Comparison of ENCODE assay signal across 2 cellular contexts in the genomic region with DNA sequence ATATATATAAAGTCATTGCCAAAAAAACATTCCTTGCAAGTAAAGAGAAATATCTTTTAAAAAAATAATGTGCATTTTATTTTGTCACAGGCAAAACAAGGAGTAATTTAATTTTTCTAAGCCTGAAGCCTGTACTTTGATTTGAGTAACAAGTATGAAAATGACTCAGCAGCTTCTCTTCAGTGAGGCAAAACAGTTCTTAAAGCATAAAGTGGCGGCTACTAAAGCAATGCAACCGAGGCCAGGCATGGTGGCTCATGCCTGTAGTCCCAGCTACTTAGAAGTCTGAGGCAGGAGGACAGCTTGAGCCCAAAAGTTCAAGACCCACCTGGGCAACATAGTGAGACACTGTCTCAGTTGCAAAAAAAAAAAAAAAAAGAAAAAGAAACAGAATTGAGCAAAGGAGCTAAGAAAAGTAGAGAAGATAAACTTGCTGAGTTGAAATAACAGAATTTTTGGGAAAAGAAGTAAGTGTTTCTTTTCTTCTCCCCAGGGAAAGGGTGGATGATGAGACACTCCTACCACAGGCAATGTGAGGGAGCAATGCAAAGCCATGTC.
TF ChIP-seq lines count a peak whose summit lies in the region.

No MANE protein-coding gene starts in this region.

TF ChIP-seq in A549, 52 proteins besides CTCF, POLR2A, EP300 and RAD21:
- peak; percentile 21 for TF ChIP-seq MAFK (IDR thresholded peaks at IDR 0.05; ENCODE audit: partially characterized antibody)
- TF ChIP-seq, protein P1, sequence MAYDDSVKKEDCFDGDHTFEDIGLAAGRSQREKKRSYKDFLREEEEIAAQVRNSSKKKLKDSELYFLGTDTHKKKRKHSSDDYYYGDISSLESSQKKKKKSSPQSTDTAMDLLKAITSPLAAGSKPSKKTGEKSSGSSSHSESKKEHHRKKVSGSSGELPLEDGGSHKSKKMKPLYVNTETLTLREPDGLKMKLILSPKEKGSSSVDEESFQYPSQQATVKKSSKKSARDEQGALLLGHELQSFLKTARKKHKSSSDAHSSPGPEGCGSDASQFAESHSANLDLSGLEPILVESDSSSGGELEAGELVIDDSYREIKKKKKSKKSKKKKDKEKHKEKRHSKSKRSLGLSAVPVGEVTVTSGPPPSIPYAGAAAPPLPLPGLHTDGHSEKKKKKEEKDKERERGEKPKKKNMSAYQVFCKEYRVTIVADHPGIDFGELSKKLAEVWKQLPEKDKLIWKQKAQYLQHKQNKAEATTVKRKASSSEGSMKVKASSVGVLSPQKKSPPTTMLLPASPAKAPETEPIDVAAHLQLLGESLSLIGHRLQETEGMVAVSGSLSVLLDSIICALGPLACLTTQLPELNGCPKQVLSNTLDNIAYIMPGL (CRISPR knock-in tag; IDR thresholded peaks at IDR 0.05; ENCODE audit: borderline replicate concordance): no peak
TF ChIP-seq in A549: peak in this region for 1.

TF ChIP-seq in GM12878, 131 proteins besides CTCF, POLR2A, EP300 and RAD21 (continues in another document):
- TF ChIP-seq CHD1 (IDR thresholded peaks at IDR 0.05; ENCODE audit: low read depth, low read length): no peak
- TF ChIP-seq IRF4 (IDR thresholded peaks at IDR 0.05; ENCODE audit: low read depth, low read length): peak; percentile 89
- no peak for TF ChIP-seq POLR2AphosphoS2 (IDR thresholded peaks at IDR 0.05; ENCODE audit: low read depth, low read length)
- no peak for TF ChIP-seq BHLHE40 (IDR thresholded peaks at IDR 0.05; ENCODE audit: borderline replicate concordance in 1 of 2, low read depth in 2 of 2, low read length in 1 of 2)
- TF ChIP-seq PML (IDR thresholded peaks at IDR 0.05; ENCODE audit: low read length): no peak
- TF ChIP-seq, protein P2, sequence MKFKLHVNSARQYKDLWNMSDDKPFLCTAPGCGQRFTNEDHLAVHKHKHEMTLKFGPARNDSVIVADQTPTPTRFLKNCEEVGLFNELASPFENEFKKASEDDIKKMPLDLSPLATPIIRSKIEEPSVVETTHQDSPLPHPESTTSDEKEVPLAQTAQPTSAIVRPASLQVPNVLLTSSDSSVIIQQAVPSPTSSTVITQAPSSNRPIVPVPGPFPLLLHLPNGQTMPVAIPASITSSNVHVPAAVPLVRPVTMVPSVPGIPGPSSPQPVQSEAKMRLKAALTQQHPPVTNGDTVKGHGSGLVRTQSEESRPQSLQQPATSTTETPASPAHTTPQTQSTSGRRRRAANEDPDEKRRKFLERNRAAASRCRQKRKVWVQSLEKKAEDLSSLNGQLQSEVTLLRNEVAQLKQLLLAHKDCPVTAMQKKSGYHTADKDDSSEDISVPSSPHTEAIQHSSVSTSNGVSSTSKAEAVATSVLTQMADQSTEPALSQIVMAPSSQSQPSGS (IDR thresholded peaks at IDR 0.05; ENCODE audit: low read length): peak; percentile 71; the same call in 1 of the 2 replicates
- TF ChIP-seq, protein P3, sequence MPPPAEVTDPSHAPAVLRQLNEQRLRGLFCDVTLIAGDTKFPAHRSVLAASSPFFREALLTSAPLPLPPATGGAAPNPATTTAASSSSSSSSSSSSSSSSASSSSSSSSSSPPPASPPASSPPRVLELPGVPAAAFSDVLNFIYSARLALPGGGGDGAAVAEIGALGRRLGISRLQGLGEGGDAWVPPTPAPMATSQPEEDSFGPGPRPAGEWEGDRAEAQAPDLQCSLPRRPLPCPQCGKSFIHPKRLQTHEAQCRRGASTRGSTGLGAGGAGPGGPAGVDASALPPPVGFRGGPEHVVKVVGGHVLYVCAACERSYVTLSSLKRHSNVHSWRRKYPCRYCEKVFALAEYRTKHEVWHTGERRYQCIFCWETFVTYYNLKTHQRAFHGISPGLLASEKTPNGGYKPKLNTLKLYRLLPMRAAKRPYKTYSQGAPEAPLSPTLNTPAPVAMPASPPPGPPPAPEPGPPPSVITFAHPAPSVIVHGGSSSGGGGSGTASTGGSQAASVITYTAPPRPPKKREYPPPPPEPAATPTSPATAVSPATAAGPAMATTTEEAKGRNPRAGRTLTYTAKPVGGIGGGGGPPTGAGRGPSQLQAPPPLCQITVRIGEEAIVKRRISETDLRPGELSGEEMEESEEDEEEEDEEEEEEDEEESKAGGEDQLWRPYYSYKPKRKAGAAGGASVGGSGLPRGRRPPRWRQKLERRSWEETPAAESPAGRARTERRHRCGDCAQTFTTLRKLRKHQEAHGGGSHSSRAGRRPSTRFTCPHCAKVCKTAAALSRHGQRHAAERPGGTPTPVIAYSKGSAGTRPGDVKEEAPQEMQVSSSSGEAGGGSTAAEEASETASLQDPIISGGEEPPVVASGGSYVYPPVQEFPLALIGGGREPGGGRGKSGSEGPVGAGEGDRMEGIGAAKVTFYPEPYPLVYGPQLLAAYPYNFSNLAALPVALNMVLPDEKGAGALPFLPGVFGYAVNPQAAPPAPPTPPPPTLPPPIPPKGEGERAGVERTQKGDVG (CRISPR knock-in tag; IDR thresholded peaks at IDR 0.05): no peak
- no peak for TF ChIP-seq BRCA1 (IDR thresholded peaks at IDR 0.05; ENCODE audit: low read depth, low read length)
- TF ChIP-seq CREM (IDR thresholded peaks at IDR 0.05; ENCODE audit: low read depth): peak; percentile 59; the same call in 1 of the 2 replicates
- no peak for TF ChIP-seq ZNF274 (IDR thresholded peaks at IDR 0.05; ENCODE audit: insufficient read depth, insufficient read length)
- TF ChIP-seq, protein P4, sequence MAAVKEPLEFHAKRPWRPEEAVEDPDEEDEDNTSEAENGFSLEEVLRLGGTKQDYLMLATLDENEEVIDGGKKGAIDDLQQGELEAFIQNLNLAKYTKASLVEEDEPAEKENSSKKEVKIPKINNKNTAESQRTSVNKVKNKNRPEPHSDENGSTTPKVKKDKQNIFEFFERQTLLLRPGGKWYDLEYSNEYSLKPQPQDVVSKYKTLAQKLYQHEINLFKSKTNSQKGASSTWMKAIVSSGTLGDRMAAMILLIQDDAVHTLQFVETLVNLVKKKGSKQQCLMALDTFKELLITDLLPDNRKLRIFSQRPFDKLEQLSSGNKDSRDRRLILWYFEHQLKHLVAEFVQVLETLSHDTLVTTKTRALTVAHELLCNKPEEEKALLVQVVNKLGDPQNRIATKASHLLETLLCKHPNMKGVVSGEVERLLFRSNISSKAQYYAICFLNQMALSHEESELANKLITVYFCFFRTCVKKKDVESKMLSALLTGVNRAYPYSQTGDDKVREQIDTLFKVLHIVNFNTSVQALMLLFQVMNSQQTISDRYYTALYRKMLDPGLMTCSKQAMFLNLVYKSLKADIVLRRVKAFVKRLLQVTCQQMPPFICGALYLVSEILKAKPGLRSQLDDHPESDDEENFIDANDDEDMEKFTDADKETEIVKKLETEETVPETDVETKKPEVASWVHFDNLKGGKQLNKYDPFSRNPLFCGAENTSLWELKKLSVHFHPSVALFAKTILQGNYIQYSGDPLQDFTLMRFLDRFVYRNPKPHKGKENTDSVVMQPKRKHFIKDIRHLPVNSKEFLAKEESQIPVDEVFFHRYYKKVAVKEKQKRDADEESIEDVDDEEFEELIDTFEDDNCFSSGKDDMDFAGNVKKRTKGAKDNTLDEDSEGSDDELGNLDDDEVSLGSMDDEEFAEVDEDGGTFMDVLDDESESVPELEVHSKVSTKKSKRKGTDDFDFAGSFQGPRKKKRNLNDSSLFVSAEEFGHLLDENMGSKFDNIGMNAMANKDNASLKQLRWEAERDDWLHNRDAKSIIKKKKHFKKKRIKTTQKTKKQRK (IDR thresholded peaks at IDR 0.05; ENCODE audit: low read depth, low read length): no peak
- no peak for TF ChIP-seq STAT1 (conservative IDR thresholded peaks at IDR 0.05)
- TF ChIP-seq, protein P5, sequence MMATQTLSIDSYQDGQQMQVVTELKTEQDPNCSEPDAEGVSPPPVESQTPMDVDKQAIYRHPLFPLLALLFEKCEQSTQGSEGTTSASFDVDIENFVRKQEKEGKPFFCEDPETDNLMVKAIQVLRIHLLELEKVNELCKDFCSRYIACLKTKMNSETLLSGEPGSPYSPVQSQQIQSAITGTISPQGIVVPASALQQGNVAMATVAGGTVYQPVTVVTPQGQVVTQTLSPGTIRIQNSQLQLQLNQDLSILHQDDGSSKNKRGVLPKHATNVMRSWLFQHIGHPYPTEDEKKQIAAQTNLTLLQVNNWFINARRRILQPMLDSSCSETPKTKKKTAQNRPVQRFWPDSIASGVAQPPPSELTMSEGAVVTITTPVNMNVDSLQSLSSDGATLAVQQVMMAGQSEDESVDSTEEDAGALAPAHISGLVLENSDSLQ (IDR thresholded peaks at IDR 0.05): no peak
- TF ChIP-seq NR2F1 (conservative IDR thresholded peaks at IDR 0.05): no peak
- TF ChIP-seq EED (IDR thresholded peaks at IDR 0.05; ENCODE audit: low read depth): no peak
- TF ChIP-seq FOXK2 (IDR thresholded peaks at IDR 0.05): no peak
- no peak for TF ChIP-seq ZNF384 (IDR thresholded peaks at IDR 0.05; ENCODE audit: borderline replicate concordance, low read depth, low read length)
- TF ChIP-seq, protein P6, sequence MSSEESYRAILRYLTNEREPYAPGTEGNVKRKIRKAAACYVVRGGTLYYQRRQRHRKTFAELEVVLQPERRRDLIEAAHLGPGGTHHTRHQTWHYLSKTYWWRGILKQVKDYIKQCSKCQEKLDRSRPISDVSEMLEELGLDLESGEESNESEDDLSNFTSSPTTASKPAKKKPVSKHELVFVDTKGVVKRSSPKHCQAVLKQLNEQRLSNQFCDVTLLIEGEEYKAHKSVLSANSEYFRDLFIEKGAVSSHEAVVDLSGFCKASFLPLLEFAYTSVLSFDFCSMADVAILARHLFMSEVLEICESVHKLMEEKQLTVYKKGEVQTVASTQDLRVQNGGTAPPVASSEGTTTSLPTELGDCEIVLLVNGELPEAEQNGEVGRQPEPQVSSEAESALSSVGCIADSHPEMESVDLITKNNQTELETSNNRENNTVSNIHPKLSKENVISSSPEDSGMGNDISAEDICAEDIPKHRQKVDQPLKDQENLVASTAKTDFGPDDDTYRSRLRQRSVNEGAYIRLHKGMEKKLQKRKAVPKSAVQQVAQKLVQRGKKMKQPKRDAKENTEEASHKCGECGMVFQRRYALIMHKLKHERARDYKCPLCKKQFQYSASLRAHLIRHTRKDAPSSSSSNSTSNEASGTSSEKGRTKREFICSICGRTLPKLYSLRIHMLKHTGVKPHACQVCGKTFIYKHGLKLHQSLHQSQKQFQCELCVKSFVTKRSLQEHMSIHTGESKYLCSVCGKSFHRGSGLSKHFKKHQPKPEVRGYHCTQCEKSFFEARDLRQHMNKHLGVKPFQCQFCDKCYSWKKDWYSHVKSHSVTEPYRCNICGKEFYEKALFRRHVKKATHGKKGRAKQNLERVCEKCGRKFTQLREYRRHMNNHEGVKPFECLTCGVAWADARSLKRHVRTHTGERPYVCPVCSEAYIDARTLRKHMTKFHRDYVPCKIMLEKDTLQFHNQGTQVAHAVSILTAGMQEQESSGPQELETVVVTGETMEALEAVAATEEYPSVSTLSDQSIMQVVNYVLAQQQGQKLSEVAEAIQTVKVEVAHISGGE (CRISPR knock-in tag; IDR thresholded peaks at IDR 0.05): no peak
- no peak for TF ChIP-seq TCF12 (IDR thresholded peaks at IDR 0.05; ENCODE audit: low read depth, low read length)
- TF ChIP-seq SIN3A (IDR thresholded peaks at IDR 0.05; ENCODE audit: low read depth, low read length): no peak
- TF ChIP-seq CHD2 (IDR thresholded peaks at IDR 0.05; ENCODE audit: borderline replicate concordance, low read depth, low read length): no peak
- no peak for TF ChIP-seq SUPT20H (IDR thresholded peaks at IDR 0.05; ENCODE audit: borderline replicate concordance, control insufficient read depth, low read depth, low read length)
- TF ChIP-seq HDAC6 (IDR thresholded peaks at IDR 0.05; ENCODE audit: unreplicated experiment): no peak
- TF ChIP-seq JUND (IDR thresholded peaks at IDR 0.05; ENCODE audit: low read depth, low read length): peak; percentile 86
- no peak for TF ChIP-seq RBBP5 (conservative IDR thresholded peaks at IDR 0.05)
- TF ChIP-seq, protein P7, sequence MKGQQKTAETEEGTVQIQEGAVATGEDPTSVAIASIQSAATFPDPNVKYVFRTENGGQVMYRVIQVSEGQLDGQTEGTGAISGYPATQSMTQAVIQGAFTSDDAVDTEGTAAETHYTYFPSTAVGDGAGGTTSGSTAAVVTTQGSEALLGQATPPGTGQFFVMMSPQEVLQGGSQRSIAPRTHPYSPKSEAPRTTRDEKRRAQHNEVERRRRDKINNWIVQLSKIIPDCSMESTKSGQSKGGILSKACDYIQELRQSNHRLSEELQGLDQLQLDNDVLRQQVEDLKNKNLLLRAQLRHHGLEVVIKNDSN (IDR thresholded peaks at IDR 0.05; ENCODE audit: borderline replicate concordance, extremely low read length, insufficient read depth, low read depth, low read length): no peak
- TF ChIP-seq ZNF24 (IDR thresholded peaks at IDR 0.05): no peak
- TF ChIP-seq TARDBP (IDR thresholded peaks at IDR 0.05; ENCODE audit: borderline replicate concordance): no peak
- no peak for TF ChIP-seq GABPA (IDR thresholded peaks at IDR 0.05; ENCODE audit: low read depth)
- TF ChIP-seq, protein P8, sequence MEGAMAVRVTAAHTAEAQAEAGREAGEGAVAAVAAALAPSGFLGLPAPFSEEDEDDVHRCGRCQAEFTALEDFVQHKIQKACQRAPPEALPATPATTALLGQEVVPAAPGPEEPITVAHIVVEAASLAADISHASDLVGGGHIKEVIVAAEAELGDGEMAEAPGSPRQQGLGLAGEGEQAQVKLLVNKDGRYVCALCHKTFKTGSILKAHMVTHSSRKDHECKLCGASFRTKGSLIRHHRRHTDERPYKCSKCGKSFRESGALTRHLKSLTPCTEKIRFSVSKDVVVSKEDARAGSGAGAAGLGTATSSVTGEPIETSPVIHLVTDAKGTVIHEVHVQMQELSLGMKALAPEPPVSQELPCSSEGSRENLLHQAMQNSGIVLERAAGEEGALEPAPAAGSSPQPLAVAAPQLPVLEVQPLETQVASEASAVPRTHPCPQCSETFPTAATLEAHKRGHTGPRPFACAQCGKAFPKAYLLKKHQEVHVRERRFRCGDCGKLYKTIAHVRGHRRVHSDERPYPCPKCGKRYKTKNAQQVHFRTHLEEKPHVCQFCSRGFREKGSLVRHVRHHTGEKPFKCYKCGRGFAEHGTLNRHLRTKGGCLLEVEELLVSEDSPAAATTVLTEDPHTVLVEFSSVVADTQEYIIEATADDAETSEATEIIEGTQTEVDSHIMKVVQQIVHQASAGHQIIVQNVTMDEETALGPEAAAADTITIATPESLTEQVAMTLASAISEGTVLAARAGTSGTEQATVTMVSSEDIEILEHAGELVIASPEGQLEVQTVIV (IDR thresholded peaks at IDR 0.05; ENCODE audit: borderline replicate concordance, partially characterized antibody): no peak
- TF ChIP-seq NBN (IDR thresholded peaks at IDR 0.05): peak; percentile 65; the same call in 1 of the 2 replicates
- peak; percentile 53 for TF ChIP-seq RUNX3 (IDR thresholded peaks at IDR 0.05; ENCODE audit: low read length)
- TF ChIP-seq SMAD5 (IDR thresholded peaks at IDR 0.05; ENCODE audit: low read depth): no peak
- no peak for TF ChIP-seq TCF7 (IDR thresholded peaks at IDR 0.05; ENCODE audit: borderline replicate concordance)
- TF ChIP-seq, protein P9, sequence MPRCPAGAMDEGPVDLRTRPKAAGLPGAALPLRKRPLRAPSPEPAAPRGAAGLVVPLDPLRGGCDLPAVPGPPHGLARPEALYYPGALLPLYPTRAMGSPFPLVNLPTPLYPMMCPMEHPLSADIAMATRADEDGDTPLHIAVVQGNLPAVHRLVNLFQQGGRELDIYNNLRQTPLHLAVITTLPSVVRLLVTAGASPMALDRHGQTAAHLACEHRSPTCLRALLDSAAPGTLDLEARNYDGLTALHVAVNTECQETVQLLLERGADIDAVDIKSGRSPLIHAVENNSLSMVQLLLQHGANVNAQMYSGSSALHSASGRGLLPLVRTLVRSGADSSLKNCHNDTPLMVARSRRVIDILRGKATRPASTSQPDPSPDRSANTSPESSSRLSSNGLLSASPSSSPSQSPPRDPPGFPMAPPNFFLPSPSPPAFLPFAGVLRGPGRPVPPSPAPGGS (IDR thresholded peaks at IDR 0.05; ENCODE audit: borderline replicate concordance, insufficient read depth, low read depth, low read length, poor library complexity, severe bottlenecking): no peak
- no peak for TF ChIP-seq SMARCA5 (IDR thresholded peaks at IDR 0.05)
- no peak for TF ChIP-seq ESRRA (IDR thresholded peaks at IDR 0.05; ENCODE audit: low read length)
- TF ChIP-seq ZNF217 (IDR thresholded peaks at IDR 0.05): no peak
- peak; percentile 80; the same call in 1 of the 2 replicates for TF ChIP-seq CBX5 (IDR thresholded peaks at IDR 0.05; ENCODE audit: low read depth)
